Comparison of ENCODE assay signal across 18 cellular contexts in the genomic region with DNA sequence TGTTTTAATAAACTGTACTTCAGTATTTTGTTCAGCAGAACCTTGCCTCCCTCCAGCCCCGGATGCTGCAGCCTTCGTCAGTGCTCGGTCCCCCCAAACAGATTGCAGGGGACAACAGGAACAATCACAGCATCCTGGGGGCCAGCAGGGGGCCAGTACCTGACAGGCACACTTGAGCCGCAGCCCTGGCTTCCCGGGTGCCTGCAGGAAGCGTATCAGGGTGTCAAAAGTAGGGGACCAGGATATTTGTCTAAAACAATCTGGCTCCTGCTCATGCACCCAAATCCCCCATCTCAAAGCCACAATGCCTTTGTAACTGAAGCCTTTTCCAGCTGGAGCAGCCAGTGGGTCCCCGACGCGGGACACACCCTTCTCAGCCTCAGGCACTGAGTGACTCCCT.
DNase-seq lines count a peak whose midpoint lies in the region; ATAC-seq and TF ChIP-seq lines count a peak whose summit lies in the region.
"Had no signal": no experiment of that assay in that cellular context is flagged by ENCODE, and none has a peak within 500 bp of the region (broad histone marks: within the 10 kb centered on the region; RNA-seq: fewer than 3 reads in every experiment).

No MANE protein-coding gene starts in this region.

- TF ChIP-seq CTCF in GM23338 (conservative IDR thresholded peaks at IDR 0.05; ENCODE audit: low read depth in 2 of 2): no peak
- no peak for TF ChIP-seq CTCF in WTC11 (IDR thresholded peaks at IDR 0.05)
- no peak for TF ChIP-seq CTCF in smooth muscle cell (IDR thresholded peaks at IDR 0.05; ENCODE audit: borderline replicate concordance, insufficient read depth, poor library complexity, severe bottlenecking)

- H3K9me3 ChIP-seq in smooth muscle cell (replicated peaks; ENCODE audit: low read depth): no peaks in the 10 kb centered on the region
- H3K9me3 ChIP-seq: BE2C had no signal

- 0 out of 2 replicates have a peak, but pooled peaks cover 4% of the 10 kb centered on the region for H3K9me2 ChIP-seq in GM23338 (ENCODE audit: insufficient read depth)

- DNase-seq in GM23338 (ENCODE audit: low spot score) (peak; percentile 16), WTC11 (ENCODE audit: low spot score) (peak; percentile 26), islet precursor cell (peak; percentile 35), smooth muscle cell (lab: John Stamatoyannopoulos, UW; ENCODE audit: unreplicated experiment) (no peak), NCI-H69 (lab: John Stamatoyannopoulos, UW) (no peak), 8988T (no peak), superior temporal gyrus (ENCODE audit: extremely low spot score) (no peak)
- no peak for DNase-seq in activated T-cell treated with anti-CD3 and anti-CD28 coated beads, Interleukin-2, amount 50 U/mL, for 4 hours
- DNase-seq: BE2C; C1 segment of cervical spinal cord; CD4-positive, CD25-positive, alpha-beta regulatory T cell; CD8-positive, alpha-beta memory T cell; COR-L47; GOT3; H7; HFFc6 had no signal

- H3K27me3 Mint-ChIP-seq in GM23338 (ENCODE audit: insufficient read depth, low read depth, poor library complexity): peaks cover 1% of the 10 kb centered on the region
- H3K27me3 Mint-ChIP-seq in WTC11 (ENCODE audit: low read depth): no peaks in the 10 kb centered on the region; the same call in 1 of the 2 replicates
- H3K27me3 Mint-ChIP-seq in activated T-cell treated with anti-CD3 and anti-CD28 coated beads, Interleukin-2, amount 50 U/mL, for 4 hours (ENCODE audit: low read depth): no peaks in the 10 kb centered on the region
- H3K27me3 Mint-ChIP-seq: CD4-positive, CD25-positive, alpha-beta regulatory T cell; CD8-positive, alpha-beta memory T cell had no signal

- H3K9ac ChIP-seq in smooth muscle cell (ENCODE audit: low read depth): no peak overlapping the region

- H4K20me1 ChIP-seq in GM23338 (replicated peaks; ENCODE audit: insufficient read depth) (no peaks in the 10 kb centered on the region), smooth muscle cell (ENCODE audit: low read depth) (no peaks in the 10 kb centered on the region)

- POLR2A ChIA-PET in WTC11 (lab: Charles Lee): interaction anchor here (0.5 kb wide), 1 partner anchor 23 kb away, joined by 3 read pairs; no protein-coding TSS in a partner anchor

- H3F3A ChIP-seq in GM23338 (replicated peaks; ENCODE audit: low read depth) (no peaks in the 10 kb centered on the region), smooth muscle cell (ENCODE audit: low read depth) (peaks cover 33% of the 10 kb centered on the region)

- H3K36me3 Mint-ChIP-seq in GM23338 (ENCODE audit: low read depth): no peaks in the 10 kb centered on the region
- H3K36me3 Mint-ChIP-seq in WTC11: peaks cover 5% of the 10 kb centered on the region; the same call in 1 of the 2 replicates
- no peaks in the 10 kb centered on the region for H3K36me3 Mint-ChIP-seq in activated T-cell treated with anti-CD3 and anti-CD28 coated beads, Interleukin-2, amount 50 U/mL, for 4 hours (ENCODE audit: insufficient read depth)
- H3K36me3 Mint-ChIP-seq: CD4-positive, CD25-positive, alpha-beta regulatory T cell; CD8-positive, alpha-beta memory T cell had no signal

- H3K4me3 Mint-ChIP-seq in GM23338 (no peak overlapping the region), WTC11 (no peak overlapping the region)
- H3K4me3 Mint-ChIP-seq in activated T-cell treated with anti-CD3 and anti-CD28 coated beads, Interleukin-2, amount 50 U/mL, for 4 hours: no peak overlapping the region
- H3K4me3 Mint-ChIP-seq: CD4-positive, CD25-positive, alpha-beta regulatory T cell; CD8-positive, alpha-beta memory T cell; HFFc6 had no signal

- peak; percentile 53 for ATAC-seq in GM23338
- ATAC-seq in WTC11: peak; percentile 24; the same call in 1 of the 2 replicates
- ATAC-seq in activated T-cell treated with anti-CD3 and anti-CD28 coated beads, Interleukin-2, amount 50 U/mL, for 4 hours: no peak
- ATAC-seq: HCT116 had no signal

- peak overlapping the region; percentile 80; the same call in 1 of the 2 replicates for H2AFZ ChIP-seq in GM23338
- no peak overlapping the region for H2AFZ ChIP-seq in smooth muscle cell (ENCODE audit: low read depth)

- H3K27ac ChIP-seq in GM23338 (ENCODE audit: low read depth): no peak overlapping the region
- H3K27ac ChIP-seq in smooth muscle cell (ENCODE audit: low read depth): peak overlapping the region; percentile 96
- H3K27ac ChIP-seq: HL-60 had no signal

- H3K4me1 Mint-ChIP-seq in GM23338 (peaks cover 11% of the 10 kb centered on the region; the same call in 2 of the 3 replicates), WTC11 (peaks cover 23% of the 10 kb centered on the region)
- no peaks in the 10 kb centered on the region for H3K4me1 Mint-ChIP-seq in activated T-cell treated with anti-CD3 and anti-CD28 coated beads, Interleukin-2, amount 50 U/mL, for 4 hours (ENCODE audit: low read depth)
- H3K4me1 Mint-ChIP-seq: CD4-positive, CD25-positive, alpha-beta regulatory T cell; CD8-positive, alpha-beta memory T cell had no signal

- 87% methylated on average over 9 of the region's 9 CpGs for WGBS in smooth muscle cell (ENCODE audit: low lambda C conversion rate)

- H3K27me3 ChIP-seq in GM23338 (ENCODE audit: insufficient read depth) (no peaks in the 10 kb centered on the region), smooth muscle cell (ENCODE audit: low read depth) (no peaks in the 10 kb centered on the region)
- H3K27me3 ChIP-seq: BE2C had no signal

- H3K4me3 ChIP-seq in GM23338: no peak overlapping the region
- H3K4me3 ChIP-seq in smooth muscle cell: no peak overlapping the region

- H3K9me3 Mint-ChIP-seq in GM23338 (peaks cover 6% of the 10 kb centered on the region; the same call in 1 of the 3 replicates), WTC11 (peaks cover 13% of the 10 kb centered on the region)
- peaks cover 4% of the 10 kb centered on the region for H3K9me3 Mint-ChIP-seq in activated T-cell treated with anti-CD3 and anti-CD28 coated beads, Interleukin-2, amount 50 U/mL, for 4 hours
- H3K9me3 Mint-ChIP-seq: HFFc6 had no signal

- CTCF ChIA-PET in WTC11 (lab: Charles Lee): no interaction called here

- H3K36me3 ChIP-seq in GM23338 (ENCODE audit: insufficient read depth) (peaks cover 3% of the 10 kb centered on the region; the same call in 1 of the 2 replicates), smooth muscle cell (ENCODE audit: low read depth) (no peaks in the 10 kb centered on the region)
- H3K36me3 ChIP-seq: BE2C had no signal

- H3K79me2 ChIP-seq in GM23338 (replicated peaks; ENCODE audit: insufficient read depth): no peaks in the 10 kb centered on the region
- no peaks in the 10 kb centered on the region for H3K79me2 ChIP-seq in smooth muscle cell (ENCODE audit: low read depth)

- H3K27ac Mint-ChIP-seq in GM23338: no peak overlapping the region
- no peak overlapping the region for H3K27ac Mint-ChIP-seq in WTC11
- H3K27ac Mint-ChIP-seq: CD4-positive, CD25-positive, alpha-beta regulatory T cell; CD8-positive, alpha-beta memory T cell; HFFc6 had no signal

- H3K4me2 ChIP-seq in GM23338: no peak overlapping the region
- H3K4me2 ChIP-seq in smooth muscle cell: no peak overlapping the region

- H3K4me1 ChIP-seq in GM23338 (ENCODE audit: insufficient read depth): peaks cover 8% of the 10 kb centered on the region
- no peaks in the 10 kb centered on the region for H3K4me1 ChIP-seq in smooth muscle cell (ENCODE audit: low read depth)
- H3K4me1 ChIP-seq: BE2C had no signal

TF ChIP-seq in GM23338, 12 proteins besides CTCF, POLR2A, EP300 and RAD21 (continues in another document):
- no peak for TF ChIP-seq EZH2phosphoT487 (IDR thresholded peaks at IDR 0.05; ENCODE audit: unreplicated experiment)
- no peak for TF ChIP-seq NANOG (IDR thresholded peaks at IDR 0.05; ENCODE audit: borderline replicate concordance)
- no peak for TF ChIP-seq POLR2AphosphoS5 (IDR thresholded peaks at IDR 0.05; ENCODE audit: low read depth)
- no peak for TF ChIP-seq EZH2 (IDR thresholded peaks at IDR 0.05; ENCODE audit: low read depth, unreplicated experiment)
- TF ChIP-seq ZNF114 (CRISPR knock-in tag; IDR thresholded peaks at IDR 0.05): no peak
- TF ChIP-seq JUNB (IDR thresholded peaks at IDR 0.05; ENCODE audit: unreplicated experiment): no peak

TF ChIP-seq in WTC11, 78 proteins besides CTCF, POLR2A, EP300 and RAD21 (continues in another document):
- TF ChIP-seq SMAD4 (CRISPR knock-in tag; IDR thresholded peaks at IDR 0.05) (no peak), GTF2I (CRISPR knock-in tag; conservative IDR thresholded peaks at IDR 0.05) (no peak), ZNF317 (CRISPR knock-in tag; IDR thresholded peaks at IDR 0.05; ENCODE audit: borderline replicate concordance, low read depth) (no peak), GABPB1 (CRISPR knock-in tag; IDR thresholded peaks at IDR 0.05) (no peak), NR3C1 (CRISPR knock-in tag; conservative IDR thresholded peaks at IDR 0.05; ENCODE audit: low read depth) (no peak), TP53 (CRISPR knock-in tag; IDR thresholded peaks at IDR 0.05) (no peak), ETV6 (CRISPR knock-in tag; IDR thresholded peaks at IDR 0.05) (no peak)
- TF ChIP-seq, protein P1, sequence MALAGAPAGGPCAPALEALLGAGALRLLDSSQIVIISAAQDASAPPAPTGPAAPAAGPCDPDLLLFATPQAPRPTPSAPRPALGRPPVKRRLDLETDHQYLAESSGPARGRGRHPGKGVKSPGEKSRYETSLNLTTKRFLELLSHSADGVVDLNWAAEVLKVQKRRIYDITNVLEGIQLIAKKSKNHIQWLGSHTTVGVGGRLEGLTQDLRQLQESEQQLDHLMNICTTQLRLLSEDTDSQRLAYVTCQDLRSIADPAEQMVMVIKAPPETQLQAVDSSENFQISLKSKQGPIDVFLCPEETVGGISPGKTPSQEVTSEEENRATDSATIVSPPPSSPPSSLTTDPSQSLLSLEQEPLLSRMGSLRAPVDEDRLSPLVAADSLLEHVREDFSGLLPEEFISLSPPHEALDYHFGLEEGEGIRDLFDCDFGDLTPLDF (CRISPR knock-in tag; IDR thresholded peaks at IDR 0.05): no peak

Comparison
In these comparisons a context has a peak if more than half of its experiments do, and no peak if none do; other contexts are left out.
1. ATAC-seq: peak in GM23338 (single experiment) and WTC11 (single experiment); none in activated T-cell treated with anti-CD3 and anti-CD28 coated beads, Interleukin-2, amount 50 U/mL, for 4 hours (0 of 2).
2. DNase-seq: peak in GM23338 (single experiment), WTC11 (single experiment) and islet precursor cell (single experiment); none in smooth muscle cell (single experiment), NCI-H69 (single experiment), 8988T (single experiment), activated T-cell treated with anti-CD3 and anti-CD28 coated beads, Interleukin-2, amount 50 U/mL, for 4 hours (single experiment) and superior temporal gyrus (single experiment).